In genomic region chr9:133930046-133931015, GRCh38 we compare ENCODE assay signal across 25 cellular contexts.
DNase-seq lines count a peak whose midpoint lies in the region; ATAC-seq and TF ChIP-seq lines count a peak whose summit lies in the region.
"Had no signal": no experiment of that assay in that cellular context is flagged by ENCODE, and none has a peak within 500 bp of the region (broad histone marks: within the 10 kb centered on the region; RNA-seq: fewer than 3 reads in every experiment).

No MANE protein-coding gene starts in this region.

- H3K4me1 ChIP-seq in neural progenitor cell: peaks cover 5% of the 10 kb centered on the region

- H3K4me1 Mint-ChIP-seq in neural progenitor cell: peaks cover 34% of the 10 kb centered on the region
- H3K4me1 Mint-ChIP-seq: activated CD4-positive, alpha-beta T cell treated with anti-CD3 and anti-CD28 coated beads for 36 hours had no signal

- DNase-seq in NCI-H146 (lab: John Stamatoyannopoulos, UW) (peak; percentile 18), NCI-H146 treated with DMSO at 0.1 percent for 48 hours (lab: John Stamatoyannopoulos, UW; ENCODE audit: unreplicated experiment) (no peak), HK-2 (ENCODE audit: unreplicated experiment) (peak; percentile 19), SHP77 treated with DMSO at 0.1 percent for 48 hours (lab: John Stamatoyannopoulos, UW) (peak; percentile 13), neural progenitor cell (ENCODE audit: low spot score) (no peak), GDM1 (lab: John Stamatoyannopoulos, UW) (no peak)
- DNase-seq: activated CD4-positive, alpha-beta T cell treated with anti-CD3 and anti-CD28 coated beads for 36 hours; activated CD8-positive, alpha-beta memory T cell treated with anti-CD3 and anti-CD28 coated beads for 24 hours; activated naive CD4-positive, alpha-beta T cell treated with Interleukin-2 at 50 U/mL for 16 hours; activated T-cell treated with anti-CD3 and anti-CD28 coated beads, Interleukin-2, amount 50 U/mL, for 4 hours; BE2C; Calu3; heart right ventricle; KBM-7; left cardiac atrium; mesendoderm; NCI-H2081 treated with DMSO at 0.1 percent for 48 hours; NCI-H526 treated with DMSO at 0.1 percent for 48 hours; SIG-M5; stimulated activated CD4-positive, alpha-beta T cell treated with anti-CD3 and anti-CD28 coated beads, Interleukin-4, amount 100 ng/mL, for 24 hours had no signal

- no peaks in the 10 kb centered on the region for H3K36me3 ChIP-seq in neural progenitor cell
- H3K36me3 ChIP-seq: cardiac muscle cell, heart right ventricle had no signal

- ATAC-seq in GM21737 (IDR thresholded peaks at IDR 0.05; ENCODE audit: unreplicated experiment) (no peak), HG02588 (IDR thresholded peaks at IDR 0.05; ENCODE audit: unreplicated experiment) (no peak)
- ATAC-seq: activated CD4-positive, alpha-beta T cell treated with anti-CD3 and anti-CD28 coated beads for 36 hours; activated T-cell treated with anti-CD3 and anti-CD28 coated beads, Interleukin-2, amount 50 U/mL, for 4 hours; HCT116; heart right ventricle; left cardiac atrium had no signal

- no peak overlapping the region for H3K4me3 ChIP-seq in neural progenitor cell
- H3K4me3 ChIP-seq: cardiac muscle cell, heart right ventricle had no signal

- H2AFZ ChIP-seq in neural progenitor cell (replicated peaks): no peak overlapping the region

- H3K27ac Mint-ChIP-seq in neural progenitor cell: peak overlapping the region; percentile 87
- H3K27ac Mint-ChIP-seq: activated CD4-positive, alpha-beta T cell treated with anti-CD3 and anti-CD28 coated beads for 36 hours had no signal

- H3K27me3 Mint-ChIP-seq in neural progenitor cell (ENCODE audit: insufficient read depth, low read depth): peaks cover 4% of the 10 kb centered on the region
- H3K27me3 Mint-ChIP-seq: activated CD4-positive, alpha-beta T cell treated with anti-CD3 and anti-CD28 coated beads for 36 hours; dendritic cell treated with granulocyte-macrophage colony-stimulating factor and Interleukin-4, amounts not matched to agents 40 ng/mL and 50 ng/mL, for 4 days had no signal

- no peak overlapping the region for H3K27ac ChIP-seq in neural progenitor cell
- H3K27ac ChIP-seq: cardiac muscle cell, heart right ventricle had no signal

- H3K9ac ChIP-seq in neural progenitor cell: peak overlapping the region; percentile 37

- H4K20me1 ChIP-seq in neural progenitor cell (ENCODE audit: low read depth): peaks cover 52% of the 10 kb centered on the region

- no peak overlapping the region for H3K4me3 Mint-ChIP-seq in neural progenitor cell
- H3K4me3 Mint-ChIP-seq: activated CD4-positive, alpha-beta T cell treated with anti-CD3 and anti-CD28 coated beads for 36 hours; activated T-cell treated with anti-CD3 and anti-CD28 coated beads, Interleukin-2, amount 50 U/mL, for 4 hours; dendritic cell treated with granulocyte-macrophage colony-stimulating factor and Interleukin-4, amounts not matched to agents 40 ng/mL and 50 ng/mL, for 4 days had no signal

- H3K27me3 ChIP-seq in neural progenitor cell: no peaks in the 10 kb centered on the region
- H3K27me3 ChIP-seq: BE2C, cardiac muscle cell, heart right ventricle had no signal

- no peaks in the 10 kb centered on the region for H3K9me3 ChIP-seq in neural progenitor cell (ENCODE audit: low read depth)
- H3K9me3 ChIP-seq: BE2C, heart right ventricle had no signal

- H3K9me3 Mint-ChIP-seq in neural progenitor cell: no peaks in the 10 kb centered on the region
- H3K9me3 Mint-ChIP-seq: activated T-cell treated with anti-CD3 and anti-CD28 coated beads, Interleukin-2, amount 50 U/mL, for 4 hours had no signal

- H3K4me2 ChIP-seq in neural progenitor cell: no peak overlapping the region

- H3K36me3 Mint-ChIP-seq in neural progenitor cell: peaks cover 24% of the 10 kb centered on the region

- no peaks in the 10 kb centered on the region for H3F3A ChIP-seq in neural progenitor cell (ENCODE audit: low read depth)

- H3K79me2 ChIP-seq in neural progenitor cell (ENCODE audit: low read depth): peaks cover 36% of the 10 kb centered on the region

- TF ChIP-seq CTCF in neural progenitor cell (IDR thresholded peaks at IDR 0.05): no peak

Comparison
In these comparisons a context has a peak if more than half of its experiments do, and no peak if none do; other contexts are left out.
1. DNase-seq: peak in NCI-H146 (single experiment), HK-2 (single experiment) and SHP77 treated with DMSO at 0.1 percent for 48 hours (single experiment); none in NCI-H146 treated with DMSO at 0.1 percent for 48 hours (single experiment), neural progenitor cell (single experiment) and GDM1 (single experiment).